8 cellular contexts compared by ENCODE assay signal in the genomic region with DNA sequence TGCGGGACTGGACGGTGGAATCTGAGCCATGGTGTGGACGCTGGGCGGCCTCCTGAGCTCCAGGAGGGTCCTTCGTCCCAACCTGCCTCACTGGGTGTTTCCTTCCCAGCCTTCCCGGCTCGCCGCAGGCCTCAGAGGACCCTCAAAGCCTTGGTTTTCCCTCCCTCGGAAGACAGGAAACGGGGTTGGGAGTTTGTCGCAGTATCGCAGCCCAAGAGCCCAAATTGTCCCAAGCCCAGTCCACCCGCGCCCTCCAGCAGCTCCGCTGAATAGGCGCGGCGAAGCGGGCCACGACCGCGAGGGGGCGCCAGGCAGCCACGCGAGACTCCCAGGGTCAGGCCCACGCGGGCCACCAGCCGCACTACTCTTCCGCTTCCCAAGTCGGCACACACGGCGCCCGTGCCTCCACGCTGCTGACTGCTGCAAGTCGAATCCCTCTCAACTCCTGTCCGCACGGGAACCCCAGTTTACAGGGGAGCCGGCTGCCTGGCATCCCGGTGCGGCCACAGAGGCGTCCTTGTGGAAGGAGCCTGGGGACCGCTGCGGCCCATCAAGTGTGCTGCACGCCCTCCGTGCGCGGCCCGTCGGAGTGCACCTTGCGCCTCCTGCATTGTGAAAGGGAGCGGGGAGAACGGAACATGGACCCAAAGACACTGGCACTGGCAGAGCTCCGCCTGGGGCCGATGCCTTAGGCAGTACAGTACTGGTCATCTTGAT. TPM values are rescaled to one million over a fixed set of nuclear protein-coding genes. Genes with fewer than 3 reads are reported as not detected.
A peak's percentile ranks its signal among the peaks of the same experiment; 100 is the strongest.
DNase-seq lines count a peak whose midpoint lies in the region; ATAC-seq, FAIRE-seq and TF ChIP-seq lines count a peak whose summit lies in the region.

No MANE protein-coding gene starts in this region.

- peak overlapping the region; percentile 99 for H2AFZ ChIP-seq in K562 (ENCODE audit: low read depth, low read length)

- CTCF ChIA-PET in K562 (lab: Yijun Ruan, JAX; ENCODE audit: low intra/inter-chr PET ratio), result interaction anchor here (0.6 to 3.2 kb wide), 8 partner anchors 36 to 413 kb away, joined by 3 to 23 read pairs (median 6); a partner anchor contains a TSS

- TF ChIP-seq RAD21 in K562 (CRISPR knock-in tag; conservative IDR thresholded peaks at IDR 0.05 in 1 of 2, IDR thresholded peaks at IDR 0.05 in 1 of 2), result peak; percentile 97 to 99

- H3K9me3 ChIP-seq in K562 (replicated peaks; ENCODE audit: control insufficient read depth, insufficient read depth, low read depth, low read length) (peaks cover 2% of the 10 kb centered on the region; the same call in 1 of the 2 replicates), iPS-20b (ENCODE audit: insufficient read depth, low read depth, low read length) (no peaks in the 10 kb centered on the region), skeletal muscle tissue (ENCODE audit: control insufficient read depth in 3 of 3, low read length in 3 of 3) (no peaks in the 10 kb centered on the region)

- peak overlapping the region; percentile 76 for H3K4me2 ChIP-seq in K562 (ENCODE audit: insufficient read depth, low read length)

- TF ChIP-seq POLR2A in K562 (conservative IDR thresholded peaks at IDR 0.05), result peak; percentile 62

- TF ChIP-seq CTCF in K562 (IDR thresholded peaks at IDR 0.05 in 2 of 3, conservative IDR thresholded peaks at IDR 0.05 in 1 of 3; ENCODE audit: insufficient read depth in 2 of 3, low read depth in 1 of 3, low read length in 3 of 3), result peak; percentile 94 to 98 (median 96)

- in situ Hi-C loops in K562 (cut with MboI), result no loop called here

- H4K20me1 ChIP-seq in K562 (replicated peaks; ENCODE audit: control insufficient read depth, insufficient read depth, low read length), result no peaks in the 10 kb centered on the region

- H3K4me3 ChIP-seq in K562 (no peak overlapping the region; the same call in 1 of the 2 replicates), iPS-20b (ENCODE audit: low read length) (peak overlapping the region; percentile 39; the same call in 1 of the 2 replicates), skeletal muscle tissue (ENCODE audit: low read length in 3 of 3) (peak overlapping the region; percentile 62 to 85 (median 81))

- 21% methylated on average over 54 of the region's 54 CpGs for WGBS in K562 (ENCODE audit: insufficient coverage, low coverage, missing lambda C conversion rate)

- peaks cover 13 to 22% of the 10 kb centered on the region in 2 experiments; a peak in 4 of 5 replicates for H3K4me1 ChIP-seq in K562 (replicated peaks in 1 of 2; ENCODE audit: control insufficient read depth in 2 of 2, insufficient read depth in 2 of 2, low read length in 2 of 2)
- H3K4me1 ChIP-seq in iPS-20b (ENCODE audit: insufficient read depth, low read length), result no peaks in the 10 kb centered on the region
- peaks cover 9 to 11% (median 9%) of the 10 kb centered on the region in 3 donors for H3K4me1 ChIP-seq in skeletal muscle tissue (ENCODE audit: control insufficient read depth in 3 of 3, insufficient read depth in 3 of 3, low read length in 3 of 3)

- no peaks in the 10 kb centered on the region for H3K9me1 ChIP-seq in K562 (ENCODE audit: control insufficient read depth, insufficient read depth, low read length)

- BruUV-seq in K562 (replicated peaks; lab: Mats Ljungman, UMichigan), result no TSS peak

- H3K27ac ChIP-seq in K562 (ENCODE audit: extremely low read depth, low read depth, low read length) (peak overlapping the region; percentile 46; the same call in 1 of the 3 replicates), iPS-20b (ENCODE audit: low read length) (no peak overlapping the region), skeletal muscle tissue (ENCODE audit: low read depth, low read length) (no peak overlapping the region)

- H3K36me3 ChIP-seq in K562 (ENCODE audit: control insufficient read depth, insufficient read depth, low read length), result no peaks in the 10 kb centered on the region
- no peaks in the 10 kb centered on the region for H3K36me3 ChIP-seq in iPS-20b (ENCODE audit: insufficient read depth, low read depth, low read length)
- no peaks in the 10 kb centered on the region for H3K36me3 ChIP-seq in skeletal muscle tissue (ENCODE audit: control insufficient read depth in 3 of 3, insufficient read depth in 3 of 3, low read length in 3 of 3)

- DNase-seq in CMK (ENCODE audit: low read depth) (peak; percentile 73), NAMALWA (ENCODE audit: low spot score) (peak; percentile 67), UCSD-AML1 (lab: John Stamatoyannopoulos, UW; ENCODE audit: unreplicated experiment) (peak; percentile 88), K562 (ENCODE audit: extremely low read depth in 1 of 4, low spot score in 3 of 4) (peak; percentile 94 to 96 (median 95)), NCI-H1048 (lab: John Stamatoyannopoulos, UW) (no peak)

- ATAC-seq in GM21381 (IDR thresholded peaks at IDR 0.05; ENCODE audit: unreplicated experiment) (peak; percentile 72), K562 (peak; percentile 97)

- intact Hi-C loops in K562 (cut with micrococcal nuclease), result loop anchor here (1.0 to 2.0 kb wide), 2 partner anchors 50 to 219 kb away; no protein-coding TSS in a partner anchor

- FAIRE-seq in K562 (lab: Jason Lieb, UNC), result peak; percentile 75

- H3K27me3 ChIP-seq in K562 (ENCODE audit: control insufficient read depth in 2 of 2, insufficient read depth in 2 of 2, low read length in 2 of 2), result no peaks in the 10 kb centered on the region
- peaks cover 14% of the 10 kb centered on the region for H3K27me3 ChIP-seq in iPS-20b (ENCODE audit: insufficient read depth, low read length)
- peaks cover 0 to 3% (median 3%) of the 10 kb centered on the region in 3 donors for H3K27me3 ChIP-seq in skeletal muscle tissue (ENCODE audit: control insufficient read depth in 3 of 3, insufficient read depth in 3 of 3, low read length in 3 of 3)

- TF ChIP-seq EP300 in K562 (IDR thresholded peaks at IDR 0.05; ENCODE audit: low read length), result peak; percentile 39; the same call in 1 of the 2 replicates

- no peaks in the 10 kb centered on the region for H3K79me2 ChIP-seq in K562 (ENCODE audit: control insufficient read depth, insufficient read depth, low read length)

- H3K9ac ChIP-seq in K562 (ENCODE audit: insufficient read depth in 1 of 2, low read depth in 2 of 2, low read length in 2 of 2) (peak overlapping the region; percentile 58 to 83), iPS-20b (ENCODE audit: low read depth, low read length) (peak overlapping the region; percentile 49; the same call in 1 of the 2 replicates), skeletal muscle tissue (ENCODE audit: low read depth in 1 of 3, low read length in 3 of 3) (peak overlapping the region; percentile 67 to 84 (median 68))

- POLR2A ChIA-PET in K562 (lab: Yijun Ruan, JAX), result interaction anchor here (0.5 to 2.2 kb wide), 21 partner anchors 11 to 952 kb away, joined by 3 to 16 read pairs (median 3); a partner anchor contains a TSS

RNA-seq across cellular contexts. Expression of a gene that starts 40.4 kb away (rescaled TPM):
- 30.6 and 67.6 TPM in 2 replicates for total RNA-seq in K562 (2011; cell fraction: chromatin; rRNA removed; ENCODE audit: low replicate concordance)
- 97.4 and 98.8 TPM in 2 replicates for total RNA-seq in K562 (2011; cell fraction: nucleolus; rRNA removed)
- total RNA-seq in K562 (2011; cell fraction: nucleoplasm; rRNA removed), result 112 and 202 TPM in 2 replicates
- 1,004 and 1,256 TPM in 2 replicates for total RNA-seq in K562 (2014; rRNA removed)
- total RNA-seq in K562 (2014; rRNA removed; fragmentation: Illumina TruSeq; extraction: Trizol), result 270 and 326 TPM in 2 replicates
- 594 and 609 TPM in 2 replicates for total RNA-seq in K562 (2015; rRNA removed; fragmentation: Illumina TruSeq; extraction: Trizol)
- total RNA-seq in K562 (2021), result 1,947 and 1,950 TPM in 2 replicates
- 205 and 451 TPM in 2 replicates for polyA plus RNA-seq in K562 (2011; rRNA removed)
- polyA plus RNA-seq in K562 (2011; cell fraction: cytosol; rRNA removed), result 348 and 767 TPM in 2 replicates
- 229 and 367 TPM in 2 replicates for polyA plus RNA-seq in K562 (2011; cell fraction: nucleus; rRNA removed)
- 830 and 1,263 TPM in 2 replicates for polyA plus RNA-seq in K562 (2012)
- 1,608 and 1,897 TPM in 2 replicates for polyA plus RNA-seq in K562 (2014; fragmentation: Illumina TruSeq; extraction: Trizol)
- 10 to 100 TPM; 27.8 to 58.8 TPM for polyA plus RNA-seq in K562 (2014; fragmentation: Nextera tagmentation; extraction: Ambion mirVana)
- 1,026 and 1,125 TPM in 2 replicates for polyA plus RNA-seq in K562 (2014; rRNA removed)
- 66.3 and 71.3 TPM in 2 replicates for polyA minus RNA-seq in K562 (2011; rRNA and poly(A)+ RNA removed)
- polyA minus RNA-seq in K562 (2011; cell fraction: cytosol; rRNA and poly(A)+ RNA removed), result 364 and 449 TPM in 2 replicates
- polyA minus RNA-seq in K562 (2011; cell fraction: nucleus; rRNA and poly(A)+ RNA removed), result 49.0 and 60.6 TPM in 2 replicates
- total RNA-seq in skeletal muscle tissue, result 20.4 TPM

RNA-seq across cellular contexts. Expression of a gene that starts 50.4 kb away (rescaled TPM):
- total RNA-seq in K562 (2011; cell fraction: chromatin; rRNA removed; ENCODE audit: low replicate concordance), result 0.09 TPM in 1 of 2 replicates, not detected in the other
- not detected in 2 replicates for total RNA-seq in K562 (2011; cell fraction: nucleolus; rRNA removed)
- total RNA-seq in K562 (2011; cell fraction: nucleoplasm; rRNA removed), result not detected in 2 replicates
- 0.18 TPM in 1 of 2 replicates, not detected in the other for total RNA-seq in K562 (2014; rRNA removed)
- total RNA-seq in K562 (2014; rRNA removed; fragmentation: Illumina TruSeq; extraction: Trizol), result not detected in 2 replicates
- not detected in 2 replicates for total RNA-seq in K562 (2015; rRNA removed; fragmentation: Illumina TruSeq; extraction: Trizol)
- not detected in 2 replicates for total RNA-seq in K562 (2021)
- polyA plus RNA-seq in K562 (2011; rRNA removed), result not detected in 2 replicates
- not detected in 2 replicates for polyA plus RNA-seq in K562 (2011; cell fraction: cytosol; rRNA removed)
- polyA plus RNA-seq in K562 (2011; cell fraction: nucleus; rRNA removed), result 0.09 TPM in 1 of 2 replicates, not detected in the other
- 0.04 TPM in 1 of 2 replicates, not detected in the other for polyA plus RNA-seq in K562 (2012)
- not detected in 2 replicates for polyA plus RNA-seq in K562 (2014; fragmentation: Illumina TruSeq; extraction: Trizol)
- not detected for polyA plus RNA-seq in K562 (2014; fragmentation: Nextera tagmentation; extraction: Ambion mirVana)
- not detected in 2 replicates for polyA plus RNA-seq in K562 (2014; rRNA removed)
- polyA minus RNA-seq in K562 (2011; rRNA and poly(A)+ RNA removed), result not detected in 2 replicates
- not detected in 2 replicates for polyA minus RNA-seq in K562 (2011; cell fraction: cytosol; rRNA and poly(A)+ RNA removed)
- polyA minus RNA-seq in K562 (2011; cell fraction: nucleus; rRNA and poly(A)+ RNA removed), result 0.11 TPM in 1 of 2 replicates, not detected in the other
- total RNA-seq in skeletal muscle tissue, result 1.6 TPM

RNA-seq across cellular contexts. Expression of a gene that starts 52.5 kb away (rescaled TPM):
- 9.6 and 43.3 TPM in 2 replicates for total RNA-seq in K562 (2011; cell fraction: chromatin; rRNA removed; ENCODE audit: low replicate concordance)
- 62.9 and 65.8 TPM in 2 replicates for total RNA-seq in K562 (2011; cell fraction: nucleolus; rRNA removed)
- 33.6 and 43.7 TPM in 2 replicates for total RNA-seq in K562 (2011; cell fraction: nucleoplasm; rRNA removed)
- total RNA-seq in K562 (2014; rRNA removed) (31.8 and 42.1 TPM in 2 replicates), K562 (2014; rRNA removed; fragmentation: Illumina TruSeq; extraction: Trizol) (4.6 and 6.5 TPM in 2 replicates), K562 (2015; rRNA removed; fragmentation: Illumina TruSeq; extraction: Trizol) (18.2 and 21.9 TPM in 2 replicates), K562 (2021) (30.1 and 35.5 TPM in 2 replicates), skeletal muscle tissue (5.2 TPM)
- polyA plus RNA-seq in K562 (2011; rRNA removed) (29.1 and 74.4 TPM in 2 replicates), K562 (2014; fragmentation: Illumina TruSeq; extraction: Trizol) (20.9 and 39.0 TPM in 2 replicates), K562 (2014; fragmentation: Nextera tagmentation; extraction: Ambion mirVana) (10 to 100 TPM; 13.1 to 13.7 TPM), K562 (2014; rRNA removed) (34.9 and 36.7 TPM in 2 replicates)
- 106 and 151 TPM in 2 replicates for polyA plus RNA-seq in K562 (2011; cell fraction: cytosol; rRNA removed)
- 87.3 and 88.9 TPM in 2 replicates for polyA plus RNA-seq in K562 (2011; cell fraction: nucleus; rRNA removed)
- polyA plus RNA-seq in K562 (2012), result 43.9 and 73.7 TPM in 2 replicates
- polyA minus RNA-seq in K562 (2011; rRNA and poly(A)+ RNA removed), result 10.5 and 14.6 TPM in 2 replicates
- polyA minus RNA-seq in K562 (2011; cell fraction: cytosol; rRNA and poly(A)+ RNA removed), result 18.3 and 35.8 TPM in 2 replicates
- polyA minus RNA-seq in K562 (2011; cell fraction: nucleus; rRNA and poly(A)+ RNA removed), result 43.4 and 63.9 TPM in 2 replicates
